In the genomic region with DNA sequence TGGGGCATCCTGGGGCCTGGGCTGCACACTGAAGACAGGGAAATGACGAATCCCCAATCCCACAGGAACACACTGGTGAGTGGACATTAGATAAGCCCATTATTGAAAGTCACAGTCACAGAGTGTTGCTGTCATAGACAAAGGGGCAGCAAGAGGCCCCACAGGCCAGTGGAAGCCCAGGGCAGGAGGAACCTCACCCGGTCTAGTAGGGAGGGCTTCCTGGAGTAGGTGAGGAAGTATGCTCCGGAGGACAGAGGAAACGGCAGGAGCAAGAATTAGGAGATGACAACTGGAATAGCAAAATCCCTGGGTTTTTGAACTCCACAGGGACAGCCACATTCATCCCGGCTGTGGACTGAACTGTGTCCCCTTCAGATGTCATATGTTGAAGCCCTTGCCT, we compare ENCODE assay signal across 18 cellular contexts.
"Had no signal": no experiment of that assay in that cellular context is flagged by ENCODE, and none has a peak within 500 bp of the region (broad histone marks: within the 10 kb centered on the region; RNA-seq: fewer than 3 reads in every experiment).

No MANE protein-coding gene starts in this region.

- H3K36me3 Mint-ChIP-seq: naive thymus-derived CD4-positive, alpha-beta T cell; stimulated activated naive B cell treated with anti-CD40 and anti-IgM and Interleukin-4, amounts not matched to agents 10 μg/mL and 1 μg/mL and 100 μg/mL, for 72 hours had no signal

- H3K9me3 ChIP-seq: heart left ventricle, neutrophil, sigmoid colon, testis, tibial nerve had no signal

- H3K27ac ChIP-seq: coronary artery, heart left ventricle, neutrophil, sigmoid colon, skin epidermis, testis, tibial nerve had no signal

- H3K36me3 ChIP-seq: heart left ventricle, neutrophil, sigmoid colon, tibial nerve had no signal

- ATAC-seq: esophagus mucosa; heart left ventricle; left colon; naive thymus-derived CD4-positive, alpha-beta T cell; stimulated activated naive B cell treated with anti-CD40 and anti-IgM and Interleukin-4, amounts not matched to agents 10 μg/mL and 1 μg/mL and 100 μg/mL, for 72 hours; stimulated activated naive CD8-positive, alpha-beta T cell treated with anti-CD3 and anti-CD28 coated beads, Interleukin-15, amount 100 ng/mL, for 72 hours had no signal

- H3K4me3 Mint-ChIP-seq: naive thymus-derived CD4-positive, alpha-beta T cell; nephron progenitor cell; stimulated activated naive B cell treated with anti-CD40 and anti-IgM and Interleukin-4, amounts not matched to agents 10 μg/mL and 1 μg/mL and 100 μg/mL, for 72 hours; stimulated activated naive CD8-positive, alpha-beta T cell treated with anti-CD3 and anti-CD28 coated beads, Interleukin-15, amount 100 ng/mL, for 72 hours had no signal

- H3K4me3 ChIP-seq: coronary artery, heart left ventricle, sigmoid colon, skin epidermis, testis, tibial nerve had no signal

- DNase-seq: effector CD4-positive, alpha-beta T cell; heart left ventricle; hippocampal formation; left colon; mammary epithelial cell; nephron progenitor cell; stimulated activated CD4-positive, alpha-beta T cell treated with anti-CD3 and anti-CD28 coated beads, Interleukin-2, amount 100 ng/mL, for 24 hours; stimulated activated CD4-positive, alpha-beta T cell treated with anti-CD3 and anti-CD28 coated beads, Interleukin-4, amount 100 ng/mL, for 4 hours; stimulated activated naive B cell treated with anti-CD40 and anti-IgM and Interleukin-4, amounts not matched to agents 10 μg/mL and 1 μg/mL and 100 μg/mL, for 72 hours; testis had no signal

- H3K9me3 Mint-ChIP-seq: nephron progenitor cell; stimulated activated naive CD8-positive, alpha-beta T cell treated with anti-CD3 and anti-CD28 coated beads, Interleukin-15, amount 100 ng/mL, for 72 hours had no signal

- H3K27ac Mint-ChIP-seq: naive thymus-derived CD4-positive, alpha-beta T cell; nephron progenitor cell; stimulated activated naive B cell treated with anti-CD40 and anti-IgM and Interleukin-4, amounts not matched to agents 10 μg/mL and 1 μg/mL and 100 μg/mL, for 72 hours; stimulated activated naive CD8-positive, alpha-beta T cell treated with anti-CD3 and anti-CD28 coated beads, Interleukin-15, amount 100 ng/mL, for 72 hours had no signal

- H3K4me1 ChIP-seq: sigmoid colon, tibial nerve had no signal

- H3K4me1 Mint-ChIP-seq: nephron progenitor cell; stimulated activated naive B cell treated with anti-CD40 and anti-IgM and Interleukin-4, amounts not matched to agents 10 μg/mL and 1 μg/mL and 100 μg/mL, for 72 hours had no signal

- H3K27me3 ChIP-seq: heart left ventricle, testis, tibial nerve had no signal
